10 cellular contexts compared by ENCODE assay signal in the genomic region with DNA sequence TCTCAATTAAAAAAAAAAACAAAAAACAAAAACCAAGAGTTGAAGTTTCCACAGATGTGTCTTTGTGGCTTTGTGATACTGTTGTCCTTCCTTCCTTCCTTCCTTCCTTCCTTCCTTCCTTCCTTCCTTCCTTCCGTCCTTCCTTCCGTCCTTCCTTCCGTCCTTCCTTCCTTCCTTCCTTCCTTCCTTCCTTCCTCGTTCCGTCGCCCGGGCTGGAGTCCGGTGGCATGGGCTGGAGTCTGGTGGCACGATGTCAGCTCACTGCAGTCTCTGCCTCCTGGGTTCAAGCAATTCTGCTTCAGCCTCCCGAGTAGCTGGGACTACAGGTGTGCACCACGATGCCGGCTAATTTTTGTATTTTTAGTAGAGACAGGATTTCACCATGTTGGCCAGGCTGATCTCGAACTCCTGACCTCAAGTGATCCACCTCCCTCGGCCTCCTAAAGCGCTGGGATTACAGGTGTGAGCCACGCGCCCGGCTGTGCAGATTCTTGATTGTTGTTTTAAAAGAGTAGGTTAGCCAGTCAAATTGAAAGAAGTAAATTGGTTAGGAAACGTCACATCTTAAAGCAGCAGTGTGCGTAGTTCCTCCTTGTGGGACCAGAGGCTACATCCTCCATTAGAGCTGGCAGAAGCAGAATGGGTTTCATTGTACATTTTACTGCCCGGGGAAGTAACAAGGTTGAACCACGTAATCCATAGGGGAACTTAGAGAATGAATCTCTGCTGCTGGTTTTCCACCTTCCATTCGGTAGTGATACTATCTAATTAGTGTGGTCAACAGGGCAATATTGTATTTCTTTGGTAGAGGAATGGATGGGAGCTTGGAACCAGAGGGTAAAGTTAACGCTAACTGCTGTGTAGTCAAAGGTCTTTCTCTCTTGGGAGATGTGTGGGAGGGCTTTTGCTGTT. TPM values are rescaled to one million over a fixed set of nuclear protein-coding genes. Genes with fewer than 3 reads are reported as not detected.
DNase-seq lines count a peak whose midpoint lies in the region; ATAC-seq and TF ChIP-seq lines count a peak whose summit lies in the region.
"Had no signal": no experiment of that assay in that cellular context is flagged by ENCODE, and none has a peak within 500 bp of the region (broad histone marks: within the 10 kb centered on the region; RNA-seq: fewer than 3 reads in every experiment).

No MANE protein-coding gene starts in this region.

- H3K4me1 Mint-ChIP-seq in CD4-positive, alpha-beta T cell (ENCODE audit: low read depth): peaks cover 76% of the 10 kb centered on the region
- H3K4me1 Mint-ChIP-seq in brain (peaks cover 66% of the 10 kb centered on the region), osteocyte (ENCODE audit: unreplicated experiment) (peaks cover 30% of the 10 kb centered on the region), mesothelial cell of epicardium (peaks cover 32% of the 10 kb centered on the region)

- peak overlapping the region; percentile 67 for H3K4me3 Mint-ChIP-seq in CD4-positive, alpha-beta T cell
- H3K4me3 Mint-ChIP-seq in brain: peak overlapping the region in 1 of 5 experiments; percentile 47
- H3K4me3 Mint-ChIP-seq in osteocyte (ENCODE audit: unreplicated experiment): no peak overlapping the region
- no peak overlapping the region for H3K4me3 Mint-ChIP-seq in mesothelial cell of epicardium

- peak overlapping the region; percentile 47 for H3K27ac Mint-ChIP-seq in CD4-positive, alpha-beta T cell
- peak overlapping the region in 4 of 5 experiments; percentile 10 to 98 (median 54) for H3K27ac Mint-ChIP-seq in brain
- H3K27ac Mint-ChIP-seq in osteocyte (ENCODE audit: unreplicated experiment): no peak overlapping the region
- no peak overlapping the region for H3K27ac Mint-ChIP-seq in mesothelial cell of epicardium

- CTCF ChIA-PET in CD4-positive, alpha-beta T cell (lab: Charles Lee): no interaction called here

- no peaks in the 10 kb centered on the region for H3K27me3 ChIP-seq in CD4-positive, alpha-beta T cell (ENCODE audit: control insufficient read depth, insufficient read depth, low read length)
- H3K27me3 ChIP-seq: SJSA1 had no signal

- DNase-seq in CD4-positive, alpha-beta T cell: no peak
- DNase-seq in GM19238 (ENCODE audit: insufficient read length, low spot score) (peak; percentile 41), osteocyte (ENCODE audit: extremely low spot score, unreplicated experiment) (no peak), HuH-7 (ENCODE audit: low spot score) (no peak), mesothelial cell of epicardium (ENCODE audit: low spot score in 2 of 2, unreplicated experiment in 2 of 2) (no peak), DMS153 (lab: John Stamatoyannopoulos, UW) (no peak)
- DNase-seq: cortex of kidney had no signal

- no peaks in the 10 kb centered on the region for H3K27me3 Mint-ChIP-seq in CD4-positive, alpha-beta T cell
- H3K27me3 Mint-ChIP-seq in brain (no peaks in the 10 kb centered on the region), osteocyte (ENCODE audit: unreplicated experiment) (no peaks in the 10 kb centered on the region), mesothelial cell of epicardium (ENCODE audit: low read depth) (no peaks in the 10 kb centered on the region)

- POLR2A ChIA-PET in CD4-positive, alpha-beta T cell (lab: Charles Lee): no interaction called here

- no peak for TF ChIP-seq CTCF in CD4-positive, alpha-beta T cell (IDR thresholded peaks at IDR 0.05)
- TF ChIP-seq CTCF in brain (conservative IDR thresholded peaks at IDR 0.05) (no peak), osteocyte (IDR thresholded peaks at IDR 0.05) (no peak), mesothelial cell of epicardium (IDR thresholded peaks at IDR 0.05; ENCODE audit: unreplicated experiment) (no peak)

- intact Hi-C loops in CD4-positive, alpha-beta T cell (cut with DNase I, micrococcal nuclease): no loop called here

- H3K9me3 Mint-ChIP-seq in CD4-positive, alpha-beta T cell: no peaks in the 10 kb centered on the region
- H3K9me3 Mint-ChIP-seq in brain (peaks cover 0 to 3% (median 0%) of the 10 kb centered on the region in 5 experiments), osteocyte (ENCODE audit: unreplicated experiment) (no peaks in the 10 kb centered on the region), mesothelial cell of epicardium (no peaks in the 10 kb centered on the region)

- ATAC-seq in CD4-positive, alpha-beta T cell (ENCODE audit: poor library complexity): no peak
- peak; percentile 80 for ATAC-seq in HG03064 (IDR thresholded peaks at IDR 0.05; ENCODE audit: low read depth, unreplicated experiment)

- no peaks in the 10 kb centered on the region for H3K9me3 ChIP-seq in CD4-positive, alpha-beta T cell (ENCODE audit: control insufficient read depth, low read length)
- H3K9me3 ChIP-seq: SJSA1 had no signal

- H3K36me3 Mint-ChIP-seq in CD4-positive, alpha-beta T cell (ENCODE audit: low read depth): peaks cover 69% of the 10 kb centered on the region
- H3K36me3 Mint-ChIP-seq in brain (peaks cover 63% of the 10 kb centered on the region), osteocyte (ENCODE audit: unreplicated experiment) (peaks cover 10% of the 10 kb centered on the region), mesothelial cell of epicardium (peaks cover 6% of the 10 kb centered on the region)

- H3K27ac ChIP-seq in CD4-positive, alpha-beta T cell (ENCODE audit: low read depth, low read length): no peak overlapping the region
- H3K27ac ChIP-seq: SJSA1 had no signal

RNA-seq across cellular contexts. Expression of gene DNAJB6, which starts 20.6 kb away (rescaled TPM):
- 100 to 1,000 TPM; 232 to 242 TPM for total RNA-seq in CD4-positive, alpha-beta T cell
- polyA plus RNA-seq in brain (ENCODE audit: insufficient read depth, low read depth, low replicate concordance): 191 TPM
- 111 and 112 TPM in 2 replicates for total RNA-seq in osteocyte
- total RNA-seq in mesothelial cell of epicardium: 104 to 115 TPM (median 110 TPM) in 3 replicates

Comparison
In these comparisons a context has a peak if more than half of its experiments do, and no peak if none do; other contexts are left out.
1. H3K27ac Mint-ChIP-seq: peak in CD4-positive, alpha-beta T cell (single experiment) and brain (4 of 5); none in osteocyte (single experiment) and mesothelial cell of epicardium (single experiment).